ENCODE assay signal across 16 cellular contexts in genomic region chr6:170367241-170367640, GRCh38.
"Had no signal": no experiment of that assay in that cellular context is flagged by ENCODE, and none has a peak within 500 bp of the region (broad histone marks: within the 10 kb centered on the region; RNA-seq: fewer than 3 reads in every experiment).

No MANE protein-coding gene starts in this region.

- DNase-seq: activated CD4-positive, alpha-beta T cell treated with anti-CD3 and anti-CD28 coated beads, Interleukin-2, amount 50 U/mL, for 4 hours; activated CD4-positive, CD25-positive, alpha-beta regulatory T cell treated with anti-CD3 and anti-CD28 coated beads, Interleukin-2, amount 50 U/mL, for 72 hours; activated effector memory CD4-positive, alpha-beta T cell treated with anti-CD3 and anti-CD28 coated beads, Interleukin-2, amount 50 U/mL, for 16 hours; activated T-cell treated with anti-CD3 and anti-CD28 coated beads, Interleukin-2, amount 50 U/mL, for 1 hour; cerebellar nuclear complex; endodermal cell; erythroblast; lower lobe of right lung; naive thymus-derived CD8-positive, alpha-beta T cell; occipital lobe; stimulated activated CD4-positive, alpha-beta T cell treated with anti-CD3 and anti-CD28 coated beads, Interleukin-4, amount 100 ng/mL, for 24 hours; T-helper 9 cell had no signal

- ATAC-seq: lower lobe of right lung; naive thymus-derived CD8-positive, alpha-beta T cell had no signal

- H3K4me3 Mint-ChIP-seq: activated naive CD8-positive, alpha-beta T cell; brain; endodermal cell; naive thymus-derived CD8-positive, alpha-beta T cell; stimulated activated naive CD8-positive, alpha-beta T cell treated with anti-CD3 and anti-CD28 coated beads, Interleukin-15, Interleukin-2, amounts not matched to agents 100 ng/mL and 50 ng/mL, for 24 hours had no signal

- H3K9me3 ChIP-seq: lower lobe of right lung, thoracic aorta had no signal

- H3K27ac Mint-ChIP-seq: activated naive CD8-positive, alpha-beta T cell; endodermal cell; stimulated activated naive CD8-positive, alpha-beta T cell treated with anti-CD3 and anti-CD28 coated beads, Interleukin-15, Interleukin-2, amounts not matched to agents 100 ng/mL and 50 ng/mL, for 24 hours had no signal

- H3K27ac ChIP-seq: lower lobe of right lung, thoracic aorta had no signal

- H3K9me3 Mint-ChIP-seq: brain; endodermal cell; naive thymus-derived CD8-positive, alpha-beta T cell; stimulated activated naive CD8-positive, alpha-beta T cell treated with anti-CD3 and anti-CD28 coated beads, Interleukin-15, Interleukin-2, amounts not matched to agents 100 ng/mL and 50 ng/mL, for 24 hours had no signal

- H3K27me3 Mint-ChIP-seq: activated naive CD8-positive, alpha-beta T cell; brain; naive thymus-derived CD8-positive, alpha-beta T cell; stimulated activated naive CD8-positive, alpha-beta T cell treated with anti-CD3 and anti-CD28 coated beads, Interleukin-15, Interleukin-2, amounts not matched to agents 100 ng/mL and 50 ng/mL, for 24 hours had no signal

- H3K4me3 ChIP-seq: lower lobe of right lung, thoracic aorta had no signal
